1 cellular context compared by ENCODE assay signal in genomic region chr14:98217530-98217929, GRCh38.
A peak's percentile ranks its signal among the peaks of the same experiment; 100 is the strongest.
TF ChIP-seq lines count a peak whose summit lies in the region.

No MANE protein-coding gene starts in this region.

TF ChIP-seq in GM12878, 131 proteins besides CTCF, POLR2A, EP300 and RAD21:
- 0 out of 2 replicates have a peak, but pooled peaks have one; percentile 10 for TF ChIP-seq RUNX3 (IDR thresholded peaks at IDR 0.05; ENCODE audit: low read length)
- TF ChIP-seq POLR2AphosphoS5 (IDR thresholded peaks at IDR 0.05; ENCODE audit: low read length), result no peak
- TF ChIP-seq, protein P1, sequence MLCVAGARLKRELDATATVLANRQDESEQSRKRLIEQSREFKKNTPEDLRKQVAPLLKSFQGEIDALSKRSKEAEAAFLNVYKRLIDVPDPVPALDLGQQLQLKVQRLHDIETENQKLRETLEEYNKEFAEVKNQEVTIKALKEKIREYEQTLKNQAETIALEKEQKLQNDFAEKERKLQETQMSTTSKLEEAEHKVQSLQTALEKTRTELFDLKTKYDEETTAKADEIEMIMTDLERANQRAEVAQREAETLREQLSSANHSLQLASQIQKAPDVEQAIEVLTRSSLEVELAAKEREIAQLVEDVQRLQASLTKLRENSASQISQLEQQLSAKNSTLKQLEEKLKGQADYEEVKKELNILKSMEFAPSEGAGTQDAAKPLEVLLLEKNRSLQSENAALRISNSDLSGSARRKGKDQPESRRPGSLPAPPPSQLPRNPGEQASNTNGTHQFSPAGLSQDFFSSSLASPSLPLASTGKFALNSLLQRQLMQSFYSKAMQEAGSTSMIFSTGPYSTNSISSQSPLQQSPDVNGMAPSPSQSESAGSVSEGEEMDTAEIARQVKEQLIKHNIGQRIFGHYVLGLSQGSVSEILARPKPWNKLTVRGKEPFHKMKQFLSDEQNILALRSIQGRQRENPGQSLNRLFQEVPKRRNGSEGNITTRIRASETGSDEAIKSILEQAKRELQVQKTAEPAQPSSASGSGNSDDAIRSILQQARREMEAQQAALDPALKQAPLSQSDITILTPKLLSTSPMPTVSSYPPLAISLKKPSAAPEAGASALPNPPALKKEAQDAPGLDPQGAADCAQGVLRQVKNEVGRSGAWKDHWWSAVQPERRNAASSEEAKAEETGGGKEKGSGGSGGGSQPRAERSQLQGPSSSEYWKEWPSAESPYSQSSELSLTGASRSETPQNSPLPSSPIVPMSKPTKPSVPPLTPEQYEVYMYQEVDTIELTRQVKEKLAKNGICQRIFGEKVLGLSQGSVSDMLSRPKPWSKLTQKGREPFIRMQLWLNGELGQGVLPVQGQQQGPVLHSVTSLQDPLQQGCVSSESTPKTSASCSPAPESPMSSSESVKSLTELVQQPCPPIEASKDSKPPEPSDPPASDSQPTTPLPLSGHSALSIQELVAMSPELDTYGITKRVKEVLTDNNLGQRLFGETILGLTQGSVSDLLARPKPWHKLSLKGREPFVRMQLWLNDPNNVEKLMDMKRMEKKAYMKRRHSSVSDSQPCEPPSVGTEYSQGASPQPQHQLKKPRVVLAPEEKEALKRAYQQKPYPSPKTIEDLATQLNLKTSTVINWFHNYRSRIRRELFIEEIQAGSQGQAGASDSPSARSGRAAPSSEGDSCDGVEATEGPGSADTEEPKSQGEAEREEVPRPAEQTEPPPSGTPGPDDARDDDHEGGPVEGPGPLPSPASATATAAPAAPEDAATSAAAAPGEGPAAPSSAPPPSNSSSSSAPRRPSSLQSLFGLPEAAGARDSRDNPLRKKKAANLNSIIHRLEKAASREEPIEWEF (IDR thresholded peaks at IDR 0.05; ENCODE audit: insufficient replicate concordance, low read depth, low read length), result no peak
- no peak for TF ChIP-seq ETV6 (conservative IDR thresholded peaks at IDR 0.05 in 1 of 2, IDR thresholded peaks at IDR 0.05 in 1 of 2; ENCODE audit: borderline replicate concordance in 1 of 2, low read depth in 1 of 2)
